ENCODE assay signal across 19 cellular contexts in the genomic region with DNA sequence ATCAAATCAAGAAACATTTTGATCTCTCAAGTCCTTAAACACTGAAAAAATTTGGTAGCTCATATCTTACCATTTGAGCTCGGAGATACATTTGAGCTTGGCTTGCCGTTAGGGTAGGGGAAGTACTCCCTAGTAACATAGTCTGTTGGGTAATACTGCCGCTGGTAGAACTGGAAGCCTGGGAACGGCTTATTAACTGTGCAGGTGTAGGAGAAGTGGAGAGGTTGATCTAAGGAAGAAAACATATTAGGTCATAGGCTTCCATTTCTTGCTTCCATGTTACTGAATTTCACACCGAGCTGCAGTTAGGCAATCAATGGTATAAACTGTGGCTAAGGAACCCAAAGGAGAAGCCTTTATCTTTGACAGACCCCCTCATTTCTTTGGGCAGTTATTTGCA.
"Had no signal": no experiment of that assay in that cellular context is flagged by ENCODE, and none has a peak within 500 bp of the region (broad histone marks: within the 10 kb centered on the region; RNA-seq: fewer than 3 reads in every experiment).

No MANE protein-coding gene starts in this region.

- H3K4me3 ChIP-seq: heart right ventricle, left lung, lung, transverse colon, uterus had no signal

- H3K27ac Mint-ChIP-seq: activated naive CD4-positive, alpha-beta T cell treated with anti-CD3 and anti-CD28 coated beads, Interleukin-2, amount 50 U/mL, for 72 hours; stimulated activated memory B cell treated with anti-CD40 and anti-IgM and Interleukin-4, amounts not matched to agents 10 μg/mL and 1 μg/mL and 100 μg/mL, for 72 hours had no signal

- H3K9me3 Mint-ChIP-seq: activated naive CD4-positive, alpha-beta T cell treated with anti-CD3 and anti-CD28 coated beads, Interleukin-2, amount 50 U/mL, for 72 hours had no signal

- H3K4me1 ChIP-seq: uterus had no signal

- DNase-seq: activated T-cell treated with anti-CD3 and anti-CD28 coated beads, Interleukin-2, amount 50 U/mL, for 1 hour; aorta; brain microvascular endothelial cell; caudate nucleus; dermis blood vessel endothelial cell; effector CD8-positive, alpha-beta T cell; erythroblast; foreskin fibroblast; heart right ventricle; left lung; naive B cell; small intestine; stimulated activated CD4-positive, alpha-beta T cell treated with anti-CD3 and anti-CD28 coated beads, Interleukin-15, amount 100 ng/mL, for 24 hours; transverse colon; uterus had no signal

- H3K36me3 ChIP-seq: uterus had no signal

- H3K27me3 ChIP-seq: brain microvascular endothelial cell, heart right ventricle, left lung, transverse colon, uterus had no signal

- H3K27me3 Mint-ChIP-seq: naive B cell; stimulated activated memory B cell treated with anti-CD40 and anti-IgM and Interleukin-4, amounts not matched to agents 10 μg/mL and 1 μg/mL and 100 μg/mL, for 72 hours had no signal

- H3K4me3 Mint-ChIP-seq: naive B cell; stimulated activated memory B cell treated with anti-CD40 and anti-IgM and Interleukin-4, amounts not matched to agents 10 μg/mL and 1 μg/mL and 100 μg/mL, for 72 hours had no signal

- H3K9me3 ChIP-seq: heart right ventricle, left lung, transverse colon, uterus had no signal

- ATAC-seq: activated naive CD4-positive, alpha-beta T cell treated with anti-CD3 and anti-CD28 coated beads, Interleukin-2, amount 50 U/mL, for 72 hours; heart right ventricle; left lung; sciatic nerve; stimulated activated memory B cell treated with anti-CD40 and anti-IgM and Interleukin-4, amounts not matched to agents 10 μg/mL and 1 μg/mL and 100 μg/mL, for 72 hours had no signal
